ENCODE assay signal across 15 cellular contexts in the genomic region with DNA sequence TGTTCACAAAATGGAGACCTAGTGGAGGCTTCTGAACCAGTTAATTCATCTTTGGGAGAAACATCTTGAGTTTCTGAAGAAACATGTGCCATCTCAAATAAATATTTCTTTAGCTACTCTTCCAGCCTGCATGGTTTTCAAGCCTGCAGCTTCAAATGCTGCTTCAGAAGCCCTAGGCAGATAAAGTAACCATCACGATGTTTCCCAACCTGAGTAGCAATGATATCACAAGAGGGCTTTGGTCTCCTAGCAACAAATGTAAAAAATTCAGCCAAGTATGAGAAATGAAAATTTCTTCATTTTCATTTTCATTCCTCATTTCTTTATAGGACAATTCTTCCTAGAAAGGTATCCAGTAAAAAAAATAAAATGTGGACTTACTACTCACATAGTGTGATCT. TPM values are rescaled to one million over a fixed set of nuclear protein-coding genes. Genes with fewer than 3 reads are reported as not detected.
DNase-seq lines count a peak whose midpoint lies in the region; ATAC-seq and TF ChIP-seq lines count a peak whose summit lies in the region.
"Had no signal": no experiment of that assay in that cellular context is flagged by ENCODE, and none has a peak within 500 bp of the region (broad histone marks: within the 10 kb centered on the region; RNA-seq: fewer than 3 reads in every experiment).

No MANE protein-coding gene starts in this region.

- TF ChIP-seq CTCF in cardiac fibroblast (IDR thresholded peaks at IDR 0.05; ENCODE audit: low read depth, low read length) = no peak
- no peak for TF ChIP-seq CTCF in fibroblast of villous mesenchyme (IDR thresholded peaks at IDR 0.05; ENCODE audit: insufficient read depth, low read depth, low read length)

- no peaks in the 10 kb centered on the region for H3K9me2 ChIP-seq in GM23248 (ENCODE audit: insufficient read depth)

- in situ Hi-C loops in GM23248 (cut with MboI) = no loop called here

- no peaks in the 10 kb centered on the region for H3K36me3 ChIP-seq in GM23248 (ENCODE audit: low read depth)
- H3K36me3 ChIP-seq: BLaER1 treated with 17β-estradiol and CSF1 and Interleukin-3, amounts not matched to agents 10 nM and 100 nM had no signal

- DNase-seq in GM23248 (peak; percentile 40), cardiac fibroblast (ENCODE audit: low read depth in 2 of 2) (peak; percentile 50 to 59), fibroblast of villous mesenchyme (ENCODE audit: low read depth) (peak; percentile 19)
- DNase-seq in activated CD4-positive, CD25-positive, alpha-beta regulatory T cell treated with anti-CD3 and anti-CD28 coated beads, Interleukin-2, amount 50 U/mL, for 72 hours = no peak
- DNase-seq: CD4-positive, CD25-positive, alpha-beta regulatory T cell; DMS53; GF-D8; GOT3; H9; IMR-90 had no signal

- H3K9ac ChIP-seq in GM23248 = no peak overlapping the region
- H3K9ac ChIP-seq: BLaER1 treated with 17β-estradiol and CSF1 and Interleukin-3, amounts not matched to agents 10 nM and 100 nM had no signal

- H3K27ac ChIP-seq in GM23248 = no peak overlapping the region; the same call in 1 of the 2 replicates
- H3K27ac ChIP-seq: A549; BLaER1 treated with 17β-estradiol and CSF1 and Interleukin-3, amounts not matched to agents 10 nM and 100 nM had no signal

- H3K27me3 ChIP-seq in GM23248 (replicated peaks; ENCODE audit: insufficient read depth) = no peaks in the 10 kb centered on the region
- H3K27me3 ChIP-seq: BLaER1 treated with 17β-estradiol and CSF1 and Interleukin-3, amounts not matched to agents 10 nM and 100 nM had no signal

- peaks cover 15% of the 10 kb centered on the region; the same call in 1 of the 2 replicates for H3F3A ChIP-seq in GM23248 (ENCODE audit: insufficient read depth)

- no peaks in the 10 kb centered on the region for H3K9me3 ChIP-seq in GM23248 (ENCODE audit: low read depth)
- H3K9me3 ChIP-seq: A549; BLaER1 treated with 17β-estradiol and CSF1 and Interleukin-3, amounts not matched to agents 10 nM and 100 nM had no signal

- H3K4me3 ChIP-seq in GM23248 (no peak overlapping the region), cardiac fibroblast (replicated peaks in 1 of 2; ENCODE audit: low read depth in 2 of 2, low read length in 2 of 2) (no peak overlapping the region), fibroblast of villous mesenchyme (ENCODE audit: low read depth, low read length) (no peak overlapping the region)
- H3K4me3 ChIP-seq: A549; BLaER1 treated with 17β-estradiol and CSF1 and Interleukin-3, amounts not matched to agents 10 nM and 100 nM had no signal

- H2AFZ ChIP-seq in GM23248 = peak overlapping the region; percentile 63; the same call in 1 of the 2 replicates

- H3K79me2 ChIP-seq in GM23248 (ENCODE audit: insufficient read depth) = no peaks in the 10 kb centered on the region

- no peak overlapping the region for H3K4me2 ChIP-seq in GM23248 (ENCODE audit: unreplicated experiment)
- H3K4me2 ChIP-seq: A549; BLaER1 treated with 17β-estradiol and CSF1 and Interleukin-3, amounts not matched to agents 10 nM and 100 nM had no signal

- ATAC-seq in HG02759 (IDR thresholded peaks at IDR 0.05; ENCODE audit: unreplicated experiment) = no peak
- ATAC-seq in GM18858 (IDR thresholded peaks at IDR 0.05; ENCODE audit: unreplicated experiment) = no peak
- ATAC-seq: A549 had no signal

- peaks cover 16% of the 10 kb centered on the region for H3K4me1 ChIP-seq in GM23248 (ENCODE audit: insufficient read depth)
- H3K4me1 ChIP-seq: A549; BLaER1 treated with 17β-estradiol and CSF1 and Interleukin-3, amounts not matched to agents 10 nM and 100 nM had no signal

- WGBS in GM23248 (ENCODE audit: low coverage in 1 of 2, low lambda C conversion rate in 2 of 2, missing lambda C conversion rate in 2 of 2), 2 experiments = 13 to 27% methylated on average over 1 of the region's 1 CpG

- H4K20me1 ChIP-seq in GM23248 (ENCODE audit: insufficient read depth) = no peaks in the 10 kb centered on the region
- H4K20me1 ChIP-seq: BLaER1 treated with 17β-estradiol and CSF1 and Interleukin-3, amounts not matched to agents 10 nM and 100 nM had no signal

RNA-seq across cellular contexts. Expression of a gene that starts 42.2 kb away (rescaled TPM):
- 197 and 237 TPM in 2 replicates for total RNA-seq in GM23248 (2014; rRNA removed; shearing (Covaris generic))
- polyA plus RNA-seq in GM23248 (2016; fragmentation: Nextera tagmentation; extraction: Ambion mirVana) = 196 and 204 TPM in 2 replicates
- 24.6 TPM in 1 of 2 replicates, not detected in the other for total RNA-seq in fibroblast of villous mesenchyme
- total RNA-seq: CD4-positive, CD25-positive, alpha-beta regulatory T cell; H9; HT-29; IMR-90 had no signal
- polyA plus RNA-seq: IMR-90 had no signal

RNA-seq across cellular contexts. Expression of a gene that starts 51.6 kb away (rescaled TPM):
- total RNA-seq in GM23248 (2014; rRNA removed; shearing (Covaris generic)) = 14.6 and 18.5 TPM in 2 replicates
- polyA plus RNA-seq in GM23248 (2016; fragmentation: Nextera tagmentation; extraction: Ambion mirVana) = 9.6 and 10.0 TPM in 2 replicates
- 1.7 TPM in 1 of 2 replicates, not detected in the other for total RNA-seq in fibroblast of villous mesenchyme
- total RNA-seq: CD4-positive, CD25-positive, alpha-beta regulatory T cell; H9; HT-29; IMR-90 had no signal
- polyA plus RNA-seq: IMR-90 had no signal
